Comparison of ENCODE assay signal across 8 cellular contexts in the genomic region with DNA sequence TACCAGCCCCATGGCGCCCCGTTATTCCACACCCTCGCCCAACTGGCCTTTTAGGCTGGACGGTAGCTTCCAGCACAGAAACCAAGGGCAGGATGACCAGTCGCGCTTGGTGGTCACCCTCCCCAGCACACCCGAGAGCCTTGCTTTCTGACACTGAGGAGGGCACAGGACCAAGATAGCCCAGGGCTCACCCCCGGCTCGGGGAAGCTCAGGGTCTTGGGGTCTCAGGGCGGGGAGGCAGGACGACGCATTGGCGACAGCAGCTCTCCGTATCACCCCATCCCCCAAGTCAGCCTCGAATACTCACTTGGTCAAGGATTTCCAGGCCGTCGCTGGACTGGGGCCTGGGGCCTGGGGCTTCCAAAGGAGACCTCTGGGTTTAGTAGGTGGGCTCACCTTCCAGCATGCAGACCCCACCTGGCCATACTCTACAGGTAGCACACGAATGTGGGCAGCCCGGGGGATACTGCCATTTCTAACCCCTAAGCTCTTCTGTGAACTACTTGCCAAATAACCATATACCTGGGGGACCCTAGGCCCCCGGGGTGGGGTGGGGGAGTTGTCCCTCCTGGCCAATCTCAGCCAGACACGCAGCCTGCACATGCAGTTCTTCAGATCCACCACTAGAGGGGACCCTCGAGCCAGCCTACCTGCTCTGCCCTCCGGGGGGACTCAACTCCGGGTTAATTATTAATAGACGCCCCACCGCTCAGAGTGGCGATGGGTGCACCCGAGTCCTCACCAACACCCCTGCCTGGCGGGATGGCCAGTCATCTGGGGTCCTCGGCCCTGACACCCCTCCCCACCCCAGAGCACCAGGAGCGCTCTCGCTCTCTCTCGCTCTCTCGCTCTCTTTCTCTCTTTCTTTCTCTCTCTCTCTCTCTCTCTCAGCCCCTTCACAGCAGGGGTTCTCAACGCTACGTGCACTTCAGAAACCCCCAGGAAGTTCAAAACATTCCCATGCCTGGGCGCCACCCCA. TPM values are rescaled to one million over a fixed set of nuclear protein-coding genes. Genes with fewer than 3 reads are reported as not detected.
DNase-seq lines count a peak whose midpoint lies in the region; ATAC-seq and TF ChIP-seq lines count a peak whose summit lies in the region.

No MANE protein-coding gene starts in this region.

- no peaks in the 10 kb centered on the region for H3K36me3 ChIP-seq in cardiac muscle cell

- no peaks in the 10 kb centered on the region for H3K27me3 ChIP-seq in cardiac muscle cell

- DNase-seq in CD1c-positive myeloid dendritic cell (ENCODE audit: extremely low spot score) (peak; percentile 63), HCEC 1CT (peak; percentile 13), RKO (ENCODE audit: low spot score) (peak; percentile 47), cardiac muscle cell (ENCODE audit: low read depth in 1 of 2, low spot score in 1 of 2) (peak; percentile 58 to 64), retinal pigment epithelial cell (ENCODE audit: low read depth) (no peak)
- DNase-seq in activated naive CD4-positive, alpha-beta T cell treated with Interleukin-2 at 50 U/mL for 16 hours: peak; percentile 62

- no peak overlapping the region for H3K27ac ChIP-seq in cardiac muscle cell

- H3K4me1 ChIP-seq in cardiac muscle cell (ENCODE audit: low read depth): no peaks in the 10 kb centered on the region

- no peaks in the 10 kb centered on the region for H3K9me3 ChIP-seq in cardiac muscle cell (ENCODE audit: low read depth)

- TF ChIP-seq CTCF in cardiac muscle cell (IDR thresholded peaks at IDR 0.05; ENCODE audit: low read depth, low read length) (peak; percentile 96), retinal pigment epithelial cell (conservative IDR thresholded peaks at IDR 0.05; ENCODE audit: low read depth, low read length) (peak; percentile 98)

- ATAC-seq in GM18868 (IDR thresholded peaks at IDR 0.05; ENCODE audit: unreplicated experiment): no peak
- ATAC-seq in GM21381 (IDR thresholded peaks at IDR 0.05; ENCODE audit: unreplicated experiment): no peak

- peak overlapping the region; percentile 12 for H3K4me3 ChIP-seq in cardiac muscle cell
- peak overlapping the region; percentile 29 for H3K4me3 ChIP-seq in retinal pigment epithelial cell (ENCODE audit: low read length)

RNA-seq across cellular contexts. Expression of gene TBC1D16, which starts 30.0 kb away (rescaled TPM):
- total RNA-seq in cardiac muscle cell: 30.3 and 37.5 TPM in 2 replicates
- polyA plus RNA-seq in cardiac muscle cell: 13.0 and 22.1 TPM in 2 replicates

RNA-seq across cellular contexts. Expression of gene CCDC40, which starts 30.8 kb away (rescaled TPM):
- total RNA-seq in cardiac muscle cell: 8.0 and 11.3 TPM in 2 replicates
- polyA plus RNA-seq in cardiac muscle cell: 12.2 and 16.0 TPM in 2 replicates
